9 cellular contexts compared by ENCODE assay signal in the genomic region with DNA sequence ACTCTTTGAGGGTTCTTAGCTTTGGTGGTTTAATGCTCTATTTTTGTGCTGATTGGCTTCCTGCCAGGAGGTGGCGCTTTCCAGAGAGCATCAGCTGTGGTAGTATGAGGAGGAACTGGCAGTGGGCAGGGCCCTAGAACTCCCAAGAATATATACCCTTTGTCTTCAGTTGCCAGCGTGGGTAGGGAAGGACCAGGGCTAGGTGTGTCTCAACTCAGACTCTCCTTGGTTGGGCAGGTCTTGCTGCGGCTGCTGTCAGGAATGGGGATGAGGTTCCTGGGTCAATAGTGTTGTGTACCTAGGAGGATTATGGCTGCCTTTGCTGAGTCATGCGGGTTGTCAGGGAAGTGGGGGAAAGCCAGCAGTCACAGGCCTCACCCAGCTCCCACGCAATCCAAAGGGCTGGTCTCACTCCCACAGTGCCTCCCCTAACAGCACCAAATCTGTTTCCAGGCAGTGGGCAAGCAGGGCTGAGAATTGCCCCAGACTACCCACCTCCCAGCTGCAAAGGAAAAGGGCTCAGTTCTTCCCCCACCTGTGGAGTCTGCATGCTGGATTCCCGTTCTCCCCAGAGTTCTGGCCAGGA.
DNase-seq lines count a peak whose midpoint lies in the region; ATAC-seq and TF ChIP-seq lines count a peak whose summit lies in the region.
"Had no signal": no experiment of that assay in that cellular context is flagged by ENCODE, and none has a peak within 500 bp of the region (broad histone marks: within the 10 kb centered on the region; RNA-seq: fewer than 3 reads in every experiment).

No MANE protein-coding gene starts in this region.

- H4K20me1 ChIP-seq in BLaER1 treated with 17β-estradiol and CSF1 and Interleukin-3, amounts not matched to agents 10 nM and 100 nM = no peaks in the 10 kb centered on the region

- no peak overlapping the region for H3K4me3 ChIP-seq in BLaER1 treated with 17β-estradiol and CSF1 and Interleukin-3, amounts not matched to agents 10 nM and 100 nM
- no peak overlapping the region for H3K4me3 ChIP-seq in GM12864 (ENCODE audit: low read depth, low read length)
- H3K4me3 ChIP-seq in fibroblast of villous mesenchyme (ENCODE audit: low read depth, low read length) = no peak overlapping the region
- H3K4me3 ChIP-seq in ascending aorta = no peak overlapping the region
- no peak overlapping the region for H3K4me3 ChIP-seq in naive thymus-derived CD4-positive, alpha-beta T cell (ENCODE audit: low read length)

- CTCF ChIA-PET in naive thymus-derived CD4-positive, alpha-beta T cell (lab: Charles Lee) = no interaction called here

- no peak overlapping the region for H3K27ac Mint-ChIP-seq in nephron progenitor cell
- no peak overlapping the region for H3K27ac Mint-ChIP-seq in naive thymus-derived CD4-positive, alpha-beta T cell
- H3K27ac Mint-ChIP-seq: activated naive CD8-positive, alpha-beta T cell treated with anti-CD3 and anti-CD28 coated beads, Interleukin-2, amount 10 ng/mL, durations not matched to agents 7 days and 5 days had no signal

- H3K9ac ChIP-seq in BLaER1 treated with 17β-estradiol and CSF1 and Interleukin-3, amounts not matched to agents 10 nM and 100 nM = no peak overlapping the region

- intact Hi-C loops in ascending aorta (cut with DNase I) = no loop called here
- intact Hi-C loops in naive thymus-derived CD4-positive, alpha-beta T cell (cut with micrococcal nuclease) = no loop called here

- peaks cover 32% of the 10 kb centered on the region for H3K4me1 Mint-ChIP-seq in nephron progenitor cell
- no peaks in the 10 kb centered on the region for H3K4me1 Mint-ChIP-seq in naive thymus-derived CD4-positive, alpha-beta T cell
- H3K4me1 Mint-ChIP-seq: activated naive CD8-positive, alpha-beta T cell treated with anti-CD3 and anti-CD28 coated beads, Interleukin-2, amount 10 ng/mL, durations not matched to agents 7 days and 5 days had no signal

- peaks cover 6% of the 10 kb centered on the region for H3K36me3 Mint-ChIP-seq in nephron progenitor cell (ENCODE audit: low read depth)
- H3K36me3 Mint-ChIP-seq in naive thymus-derived CD4-positive, alpha-beta T cell = no peaks in the 10 kb centered on the region
- H3K36me3 Mint-ChIP-seq: activated naive CD8-positive, alpha-beta T cell treated with anti-CD3 and anti-CD28 coated beads, Interleukin-2, amount 10 ng/mL, durations not matched to agents 7 days and 5 days had no signal

- ATAC-seq in naive thymus-derived CD4-positive, alpha-beta T cell = no peak

- no peak overlapping the region for H3K4me3 Mint-ChIP-seq in nephron progenitor cell
- H3K4me3 Mint-ChIP-seq in naive thymus-derived CD4-positive, alpha-beta T cell = no peak overlapping the region
- H3K4me3 Mint-ChIP-seq: activated naive CD8-positive, alpha-beta T cell treated with anti-CD3 and anti-CD28 coated beads, Interleukin-2, amount 10 ng/mL, durations not matched to agents 7 days and 5 days had no signal

- no peaks in the 10 kb centered on the region for H3K27me3 ChIP-seq in BLaER1 treated with 17β-estradiol and CSF1 and Interleukin-3, amounts not matched to agents 10 nM and 100 nM
- no peaks in the 10 kb centered on the region for H3K27me3 ChIP-seq in ascending aorta
- no peaks in the 10 kb centered on the region for H3K27me3 ChIP-seq in naive thymus-derived CD4-positive, alpha-beta T cell (ENCODE audit: control insufficient read depth in 2 of 2, insufficient read depth in 2 of 2, low read length in 2 of 2)

- no peak overlapping the region; a peak in 1 of 22 replicates for H3K27ac ChIP-seq in BLaER1 treated with 17β-estradiol and CSF1 and Interleukin-3, amounts not matched to agents 10 nM and 100 nM
- H3K27ac ChIP-seq in ascending aorta = no peak overlapping the region
- H3K27ac ChIP-seq in naive thymus-derived CD4-positive, alpha-beta T cell (ENCODE audit: low read depth, low read length) = no peak overlapping the region

- POLR2A ChIA-PET in naive thymus-derived CD4-positive, alpha-beta T cell (lab: Charles Lee) = no interaction called here

- H3K9me3 Mint-ChIP-seq in nephron progenitor cell = peaks cover 25% of the 10 kb centered on the region
- H3K9me3 Mint-ChIP-seq in naive thymus-derived CD4-positive, alpha-beta T cell = no peaks in the 10 kb centered on the region
- H3K9me3 Mint-ChIP-seq: activated naive CD8-positive, alpha-beta T cell treated with anti-CD3 and anti-CD28 coated beads, Interleukin-2, amount 10 ng/mL, durations not matched to agents 7 days and 5 days had no signal

- H3K4me1 ChIP-seq in BLaER1 treated with 17β-estradiol and CSF1 and Interleukin-3, amounts not matched to agents 10 nM and 100 nM = peaks cover 6 to 20% (median 15%) of the 10 kb centered on the region in 10 experiments; a peak in 18 of 20 replicates
- H3K4me1 ChIP-seq in ascending aorta = peaks cover 0 to 4% of the 10 kb centered on the region in 2 donors
- H3K4me1 ChIP-seq in naive thymus-derived CD4-positive, alpha-beta T cell (ENCODE audit: control insufficient read depth in 2 of 2, insufficient read depth in 2 of 2, low read length in 2 of 2) = no peaks in the 10 kb centered on the region

- peak overlapping the region in 6 of 11 experiments; percentile 5 to 22 (median 14); a peak in 4 of 22 replicates for H3K4me2 ChIP-seq in BLaER1 treated with 17β-estradiol and CSF1 and Interleukin-3, amounts not matched to agents 10 nM and 100 nM

- DNase-seq in GM12864 (ENCODE audit: low read depth) (no peak), OCI-M1 (lab: John Stamatoyannopoulos, UW) (peak; percentile 97), fibroblast of villous mesenchyme (ENCODE audit: low read depth) (peak; percentile 5), ascending aorta (ENCODE audit: low spot score in 2 of 2) (no peak), nephron progenitor cell (no peak), HuH-7.5 (ENCODE audit: low spot score) (no peak)
- DNase-seq in naive thymus-derived CD4-positive, alpha-beta T cell = no peak
- DNase-seq: activated naive CD8-positive, alpha-beta T cell treated with anti-CD3 and anti-CD28 coated beads, Interleukin-2, amount 10 ng/mL, durations not matched to agents 7 days and 5 days had no signal

- no peaks in the 10 kb centered on the region for H3K36me3 ChIP-seq in BLaER1 treated with 17β-estradiol and CSF1 and Interleukin-3, amounts not matched to agents 10 nM and 100 nM
- no peaks in the 10 kb centered on the region for H3K36me3 ChIP-seq in ascending aorta
- H3K36me3 ChIP-seq in naive thymus-derived CD4-positive, alpha-beta T cell (ENCODE audit: control insufficient read depth in 2 of 3, insufficient read depth in 3 of 3, low read length in 3 of 3) = no peaks in the 10 kb centered on the region

- H3K9me3 ChIP-seq in BLaER1 treated with 17β-estradiol and CSF1 and Interleukin-3, amounts not matched to agents 10 nM and 100 nM (replicated peaks in 1 of 11) = no peaks in the 10 kb centered on the region; a peak in 2 of 22 replicates
- H3K9me3 ChIP-seq in ascending aorta = no peaks in the 10 kb centered on the region
- H3K9me3 ChIP-seq in naive thymus-derived CD4-positive, alpha-beta T cell (ENCODE audit: control insufficient read depth in 2 of 3, low read length in 3 of 3) = no peaks in the 10 kb centered on the region

- TF ChIP-seq CTCF in GM12864 (IDR thresholded peaks at IDR 0.05; ENCODE audit: low read depth, low read length, missing control alignments) (peak; percentile 44), fibroblast of villous mesenchyme (IDR thresholded peaks at IDR 0.05; ENCODE audit: insufficient read depth, low read depth, low read length) (no peak), ascending aorta (IDR thresholded peaks at IDR 0.05) (no peak), nephron progenitor cell (IDR thresholded peaks at IDR 0.05) (no peak)

- peaks cover 3% of the 10 kb centered on the region for H3K27me3 Mint-ChIP-seq in nephron progenitor cell (ENCODE audit: low read depth, poor library complexity)
- H3K27me3 Mint-ChIP-seq in naive thymus-derived CD4-positive, alpha-beta T cell = peaks cover 0 to 18% (median 6%) of the 10 kb centered on the region in 5 donors

Comparison
In these comparisons a context has a peak if more than half of its experiments do, and no peak if none do; other contexts are left out.
1. DNase-seq: peak in OCI-M1 (single experiment) and fibroblast of villous mesenchyme (single experiment); none in GM12864 (single experiment), ascending aorta (0 of 2), nephron progenitor cell (single experiment), naive thymus-derived CD4-positive, alpha-beta T cell (0 of 9) and HuH-7.5 (single experiment).